8 cellular contexts compared by ENCODE assay signal in genomic region chr19:14363203-14364097, GRCh38. TPM values are rescaled to one million over a fixed set of nuclear protein-coding genes. Genes with fewer than 3 reads are reported as not detected.
DNase-seq lines count a peak whose midpoint lies in the region; ATAC-seq, FAIRE-seq and TF ChIP-seq lines count a peak whose summit lies in the region.

No MANE protein-coding gene starts in this region.

- no peak; the same call in 1 of the 2 replicates for TF ChIP-seq POLR2A in GM12878 (IDR thresholded peaks at IDR 0.05; ENCODE audit: low read depth, low read length)

- H3K79me2 ChIP-seq in GM12878 (ENCODE audit: control insufficient read depth, insufficient read depth, low read length) (no peaks in the 10 kb centered on the region), smooth muscle cell (ENCODE audit: low read depth) (no peaks in the 10 kb centered on the region)

- intact Hi-C loops in GM12878 (cut with micrococcal nuclease; ENCODE audit: unreplicated experiment) = no loop called here

- H3K4me2 ChIP-seq in GM12878 (ENCODE audit: control insufficient read depth, insufficient read depth) (peak overlapping the region; percentile 87), smooth muscle cell (peak overlapping the region; percentile 84)

- ATAC-seq in RWPE2 (ENCODE audit: low read depth) (peak; percentile 80), GM12878 (peak; percentile 67), GM21717 (IDR thresholded peaks at IDR 0.05; ENCODE audit: unreplicated experiment) (no peak)

- H3K9ac ChIP-seq in GM12878 (ENCODE audit: control insufficient read depth, insufficient read depth, low read length) (peak overlapping the region; percentile 65), smooth muscle cell (ENCODE audit: low read depth) (no peak overlapping the region)

- no peaks in the 10 kb centered on the region for H3F3A ChIP-seq in smooth muscle cell (ENCODE audit: low read depth)

- no TSS peak for BruUV-seq in GM12878 (replicated peaks; lab: Mats Ljungman, UMichigan)

- WGBS in GM12878 (ENCODE audit: insufficient coverage, insufficient replicate concordance, low lambda C conversion rate, missing lambda C conversion rate) = 1% methylated on average over 23 of the region's 34 CpGs
- 6% methylated on average over 24 of the region's 34 CpGs for WGBS in smooth muscle cell (ENCODE audit: low lambda C conversion rate)

- H4K20me1 ChIP-seq in GM12878 (ENCODE audit: control insufficient read depth, insufficient read depth) (no peaks in the 10 kb centered on the region), smooth muscle cell (ENCODE audit: low read depth) (no peaks in the 10 kb centered on the region)

- SMC1A ChIA-PET in GM12878 (lab: Charles Lee; ENCODE audit: uncharacterized antibody, unreplicated experiment) = interaction anchor here (1.0 to 17.2 kb wide), 10 partner anchors 9 to 117 kb away, joined by 3 to 297 read pairs (median 5); partner anchors contain the start of genes ADGRE5 and DDX39A

- no peak for TF ChIP-seq CTCF in RWPE2 (IDR thresholded peaks at IDR 0.05; ENCODE audit: poor library complexity, severe bottlenecking)
- TF ChIP-seq CTCF in GM12878 (IDR thresholded peaks at IDR 0.05 in 2 of 3, conservative IDR thresholded peaks at IDR 0.05 in 1 of 3; ENCODE audit: control insufficient read depth in 2 of 3, extremely low read depth in 1 of 3, insufficient read depth in 1 of 3, low read depth in 3 of 3, low read length in 3 of 3) = no peak
- no peak for TF ChIP-seq CTCF in smooth muscle cell (IDR thresholded peaks at IDR 0.05; ENCODE audit: borderline replicate concordance, insufficient read depth, poor library complexity, severe bottlenecking)

- peak overlapping the region; percentile 87 for H2AFZ ChIP-seq in GM12878 (ENCODE audit: control insufficient read depth, low read depth, low read length)
- peak overlapping the region; percentile 92 for H2AFZ ChIP-seq in smooth muscle cell (ENCODE audit: low read depth)

- peak; percentile 88 for FAIRE-seq in GM12878 (lab: Jason Lieb, UNC)

- in situ Hi-C loops in GM12878 (cut with MboI) = no loop called here

- DNase-seq in activated T-cell treated with anti-CD3 and anti-CD28 coated beads for 1 hour (ENCODE audit: low read depth) = peak; percentile 48
- DNase-seq in activated T-cell treated with anti-CD3 and anti-CD28 coated beads for 4 hours = no peak
- DNase-seq in RWPE2 (ENCODE audit: low spot score) = no peak
- DNase-seq in GM12878 (ENCODE audit: low read depth, low spot score) = no peak
- DNase-seq in iPS-NIHi11 (ENCODE audit: low spot score) = peak; percentile 82
- peak; percentile 19 for DNase-seq in smooth muscle cell (lab: John Stamatoyannopoulos, UW; ENCODE audit: unreplicated experiment)
- DNase-seq in cerebellum (ENCODE audit: low spot score) = no peak

- H3K4me3 ChIP-seq in RWPE2 (ENCODE audit: severe bottlenecking) = peak overlapping the region; percentile 22
- peak overlapping the region; percentile 73 for H3K4me3 ChIP-seq in GM12878
- H3K4me3 ChIP-seq in smooth muscle cell = peak overlapping the region; percentile 35

- peaks cover 3% of the 10 kb centered on the region for H3K4me1 ChIP-seq in RWPE2 (ENCODE audit: insufficient read depth, poor library complexity, severe bottlenecking)
- H3K4me1 ChIP-seq in GM12878 (ENCODE audit: control insufficient read depth, insufficient read depth, low read length) = peaks cover 36% of the 10 kb centered on the region
- H3K4me1 ChIP-seq in smooth muscle cell (ENCODE audit: low read depth) = no peaks in the 10 kb centered on the region

- H3K9me3 ChIP-seq in RWPE2 (ENCODE audit: severe bottlenecking) = peaks cover 2% of the 10 kb centered on the region
- no peaks in the 10 kb centered on the region for H3K9me3 ChIP-seq in GM12878 (replicated peaks; ENCODE audit: control insufficient read depth, insufficient read depth, low read length)
- H3K9me3 ChIP-seq in smooth muscle cell (replicated peaks; ENCODE audit: low read depth) = no peaks in the 10 kb centered on the region

- H3K27ac ChIP-seq in RWPE2 (ENCODE audit: poor library complexity, severe bottlenecking) (peak overlapping the region; percentile 38), GM12878 (ENCODE audit: control insufficient read depth, insufficient read depth) (peak overlapping the region; percentile 72), smooth muscle cell (ENCODE audit: low read depth) (peak overlapping the region; percentile 38)

- TF ChIP-seq RAD21 in GM12878 (IDR thresholded peaks at IDR 0.05; ENCODE audit: insufficient read depth, low read depth, low read length) = no peak

- TF ChIP-seq EP300 in GM12878 (IDR thresholded peaks at IDR 0.05; ENCODE audit: borderline replicate concordance in 1 of 2, control insufficient read depth in 1 of 2, low read depth in 2 of 2, low read length in 2 of 2) = no peak

- RAD21 ChIA-PET in GM12878 (lab: Charles Lee; ENCODE audit: unreplicated experiment) = interaction anchor here (0.6 to 12.1 kb wide), 11 partner anchors 10 to 336 kb away, joined by 3 to 270 read pairs (median 4); partner anchors contain the start of genes ADGRE5 and PKN1

- H3K36me3 ChIP-seq in RWPE2 (ENCODE audit: low read depth) = no peaks in the 10 kb centered on the region
- H3K36me3 ChIP-seq in GM12878 (ENCODE audit: control insufficient read depth in 2 of 2, insufficient read depth in 2 of 2, low read length in 1 of 2) = no peaks in the 10 kb centered on the region
- H3K36me3 ChIP-seq in smooth muscle cell (ENCODE audit: low read depth) = no peaks in the 10 kb centered on the region

- POLR2A ChIA-PET in GM12878 (lab: Charles Lee) = interaction anchor here (1.0 to 10.8 kb wide), 8 partner anchors 8 to 233 kb away, joined by 4 to 331 read pairs (median 6); partner anchors contain the start of gene ADGRE5

- H3K27me3 ChIP-seq in RWPE2 (ENCODE audit: insufficient read depth, poor library complexity, severe bottlenecking) (no peaks in the 10 kb centered on the region), GM12878 (replicated peaks in 1 of 2; ENCODE audit: control insufficient read depth in 2 of 2, insufficient read depth in 2 of 2, low read length in 1 of 2) (no peaks in the 10 kb centered on the region), smooth muscle cell (ENCODE audit: low read depth) (no peaks in the 10 kb centered on the region)

- CTCF ChIA-PET in GM12878 (lab: Yijun Ruan, JAX) = interaction anchor here (1.1 to 7.6 kb wide), 12 partner anchors 9 to 226 kb away, joined by 3 to 125 read pairs (median 6); partner anchors contain the start of genes ADGRE5, ASF1B and PKN1

TF ChIP-seq in GM12878, 131 proteins besides CTCF, POLR2A, EP300 and RAD21 (continues in another document):
- TF ChIP-seq RELA (IDR thresholded peaks at IDR 0.05; ENCODE audit: borderline replicate concordance, partially characterized antibody) (no peak), CREM (IDR thresholded peaks at IDR 0.05; ENCODE audit: low read depth) (peak; percentile 15; the same call in 1 of the 2 replicates), HDGF (IDR thresholded peaks at IDR 0.05) (peak; percentile 25; the same call in 1 of the 2 replicates), TCF7 (IDR thresholded peaks at IDR 0.05; ENCODE audit: borderline replicate concordance) (no peak), NR2F1 (conservative IDR thresholded peaks at IDR 0.05) (peak; percentile 75), PAX8 (IDR thresholded peaks at IDR 0.05) (no peak), MEF2B (IDR thresholded peaks at IDR 0.05; ENCODE audit: partially characterized antibody, poor library complexity, severe bottlenecking) (peak; percentile 51), KDM1A (IDR thresholded peaks at IDR 0.05; ENCODE audit: borderline replicate concordance) (no peak), EED (IDR thresholded peaks at IDR 0.05; ENCODE audit: low read depth) (peak; percentile 73; the same call in 1 of the 2 replicates), HDAC2 (IDR thresholded peaks at IDR 0.05) (no peak)

RNA-seq across cellular contexts. Expression of gene ADGRE5, which starts 17.8 kb away (rescaled TPM):
- total RNA-seq in GM12878 (2013; cell fraction: nucleolus; rRNA removed) = 147 and 180 TPM in 2 replicates
- total RNA-seq in GM12878 (2014; rRNA removed) (75.3 and 81.7 TPM in 2 replicates), GM12878 (2014; rRNA removed; fragmentation: Illumina TruSeq; extraction: Trizol) (20.7 and 23.9 TPM in 2 replicates), GM12878 (2021) (103 and 111 TPM in 2 replicates), smooth muscle cell (2.6 and 3.0 TPM in 2 replicates), cerebellum (1.9 TPM)
- polyA plus RNA-seq in GM12878 (2011; ENCODE audit: low read depth) = 23.2 TPM
- polyA plus RNA-seq in GM12878 (2011; rRNA removed) (19.1 and 31.8 TPM in 2 replicates), GM12878 (2014; fragmentation: Illumina TruSeq; extraction: Trizol) (31.0 and 48.2 TPM in 2 replicates), GM12878 (2014; fragmentation: Nextera tagmentation; extraction: Ambion mirVana) (1 to 10 TPM; 4.0 to 4.5 TPM), GM12878 (2014; rRNA removed) (59.7 and 67.2 TPM in 2 replicates), GM12878 (2016; fragmentation: Nextera tagmentation; extraction: Ambion mirVana) (10 to 100 TPM; 66.3 to 71.8 TPM), smooth muscle cell (5.5 and 5.6 TPM in 2 replicates)
- 42.8 and 43.6 TPM in 2 replicates for polyA plus RNA-seq in GM12878 (2011; cell fraction: cytosol; rRNA removed)
- polyA plus RNA-seq in GM12878 (2011; cell fraction: nucleus; rRNA removed) = 211 and 230 TPM in 2 replicates
- polyA plus RNA-seq in GM12878 (2012) = 62.9 and 69.7 TPM in 2 replicates
- 58.1 and 96.5 TPM in 2 replicates for polyA minus RNA-seq in GM12878 (2011; rRNA and poly(A)+ RNA removed)
- polyA minus RNA-seq in GM12878 (2011; cell fraction: cytosol; rRNA and poly(A)+ RNA removed) = 35.2 and 47.0 TPM in 2 replicates
- 50.1 and 74.1 TPM in 2 replicates for polyA minus RNA-seq in GM12878 (2011; cell fraction: nucleus; rRNA and poly(A)+ RNA removed)

RNA-seq across cellular contexts. Expression of gene DDX39A, which starts 55.7 kb away (rescaled TPM):
- total RNA-seq in GM12878 (2013; cell fraction: nucleolus; rRNA removed) = 162 and 204 TPM in 2 replicates
- total RNA-seq in GM12878 (2014; rRNA removed) (248 and 280 TPM in 2 replicates), GM12878 (2014; rRNA removed; fragmentation: Illumina TruSeq; extraction: Trizol) (109 and 116 TPM in 2 replicates), GM12878 (2021) (218 and 236 TPM in 2 replicates), smooth muscle cell (18.2 and 23.1 TPM in 2 replicates), cerebellum (26.7 TPM)
- polyA plus RNA-seq in GM12878 (2011; ENCODE audit: low read depth) = 90.3 TPM
- polyA plus RNA-seq in GM12878 (2011; rRNA removed) (56.8 and 134 TPM in 2 replicates), GM12878 (2014; fragmentation: Illumina TruSeq; extraction: Trizol) (40.7 and 113 TPM in 2 replicates), GM12878 (2014; fragmentation: Nextera tagmentation; extraction: Ambion mirVana) (100 to 1,000 TPM; 168 to 212 TPM), GM12878 (2014; rRNA removed) (249 and 298 TPM in 2 replicates), GM12878 (2016; fragmentation: Nextera tagmentation; extraction: Ambion mirVana) (100 to 1,000 TPM; 356 to 378 TPM), smooth muscle cell (38.0 and 54.6 TPM in 2 replicates)
- polyA plus RNA-seq in GM12878 (2011; cell fraction: cytosol; rRNA removed) = 158 and 220 TPM in 2 replicates
- polyA plus RNA-seq in GM12878 (2011; cell fraction: nucleus; rRNA removed) = 1,234 and 1,343 TPM in 2 replicates
- 147 and 173 TPM in 2 replicates for polyA plus RNA-seq in GM12878 (2012)
- polyA minus RNA-seq in GM12878 (2011; rRNA and poly(A)+ RNA removed) = 84.7 and 109 TPM in 2 replicates
- 46.0 and 52.9 TPM in 2 replicates for polyA minus RNA-seq in GM12878 (2011; cell fraction: cytosol; rRNA and poly(A)+ RNA removed)
- polyA minus RNA-seq in GM12878 (2011; cell fraction: nucleus; rRNA and poly(A)+ RNA removed) = 125 and 175 TPM in 2 replicates

Comparison
In these comparisons a context has a peak if more than half of its experiments do, and no peak if none do; other contexts are left out.
1. DNase-seq: peak in activated T-cell treated with anti-CD3 and anti-CD28 coated beads for 1 hour (single experiment), iPS-NIHi11 (single experiment) and smooth muscle cell (single experiment); none in activated T-cell treated with anti-CD3 and anti-CD28 coated beads for 4 hours (single experiment), RWPE2 (single experiment), GM12878 (single experiment) and cerebellum (single experiment).
2. H3K4me3 ChIP-seq: peak in every context shown above with its lines; median percentile 73 in GM12878; 35 in smooth muscle cell; 22 in RWPE2.
3. Peak in every context shown above with its lines, with median percentiles within 50 percentile points of each other: H3K27ac ChIP-seq.